In the genomic region with DNA sequence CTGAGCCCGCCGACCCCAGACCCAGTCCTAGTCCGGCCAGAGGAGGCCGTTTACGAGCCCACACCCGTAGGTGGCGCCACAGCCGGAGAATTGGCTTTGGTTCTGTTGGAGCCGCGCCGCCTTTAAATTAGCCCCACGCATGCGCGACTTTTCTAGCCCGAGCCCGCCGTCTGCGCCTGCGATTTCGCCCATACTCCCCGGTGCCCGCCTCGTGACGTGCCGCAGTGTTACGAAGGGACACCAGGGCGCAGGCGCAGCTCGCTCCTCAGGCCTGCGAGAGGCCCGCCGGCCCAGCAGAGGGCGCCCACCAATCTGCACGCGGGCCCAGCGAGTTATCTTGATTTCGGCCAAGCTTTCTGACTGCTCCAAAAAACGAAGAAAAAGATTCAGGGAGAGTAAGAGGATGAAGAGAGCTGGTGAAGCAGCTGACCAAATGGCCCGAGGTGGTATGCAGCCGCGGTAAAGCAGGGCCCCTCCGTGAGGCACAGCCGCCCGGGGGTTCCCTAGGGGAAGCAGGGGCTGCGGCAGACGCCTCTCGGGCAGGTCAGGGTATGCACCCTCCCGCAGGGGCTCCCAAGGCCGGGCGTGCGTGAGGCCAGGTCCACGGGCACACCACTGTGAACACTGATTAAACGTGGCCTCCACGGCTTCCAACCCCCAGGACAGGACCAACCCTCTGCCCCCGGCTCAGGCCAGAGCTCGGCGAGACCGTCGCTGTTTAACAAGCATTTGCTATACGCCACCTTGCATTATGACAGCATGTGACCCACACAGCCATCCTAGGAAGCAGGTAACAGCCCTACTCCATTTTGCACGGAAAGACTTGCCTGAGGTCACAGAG, we compare ENCODE assay signal across 8 cellular contexts. TPM values are rescaled to one million over a fixed set of nuclear protein-coding genes. Genes with fewer than 3 reads are reported as not detected.
DNase-seq lines count a peak whose midpoint lies in the region; ATAC-seq, FAIRE-seq and TF ChIP-seq lines count a peak whose summit lies in the region.

No MANE protein-coding gene starts in this region.

- H3K4me1 Mint-ChIP-seq in HFFc6 (ENCODE audit: low read depth) = peaks cover 33% of the 10 kb centered on the region
- H3K4me1 Mint-ChIP-seq in activated naive CD8-positive, alpha-beta T cell treated with anti-CD3 and anti-CD28 coated beads for 36 hours = peaks cover 28% of the 10 kb centered on the region

- peak overlapping the region; percentile 96 for H3K27ac Mint-ChIP-seq in HFFc6
- peak overlapping the region; percentile 97 for H3K27ac Mint-ChIP-seq in activated naive CD8-positive, alpha-beta T cell treated with anti-CD3 and anti-CD28 coated beads for 36 hours

- H3K27me3 ChIP-seq in pancreas = no peaks in the 10 kb centered on the region
- H3K27me3 ChIP-seq in tibial nerve = no peaks in the 10 kb centered on the region

- H3K4me3 ChIP-seq in GM08714 (ENCODE audit: low read length) (peak overlapping the region; percentile 84), NB4 (ENCODE audit: low read depth, low read length) (peak overlapping the region; percentile 77), pancreas (peak overlapping the region; percentile 48 to 81 (median 59)), tibial nerve (peak overlapping the region; percentile 71 to 93 (median 86))

- H3K36me3 ChIP-seq in pancreas (peaks cover 4 to 31% (median 18%) of the 10 kb centered on the region in 3 donors), tibial nerve (peaks cover 0 to 39% (median 7%) of the 10 kb centered on the region in 3 donors)

- intact Hi-C loops in Right ventricle myocardium superior (cut with DNase I) (no loop called here), pancreas (cut with DNase I) (loop anchor here in 1 of 3 donors (10.0 kb wide), 1 partner anchor 177 kb away; no protein-coding TSS in a partner anchor)

- peak overlapping the region; percentile 92 for H3K4me3 Mint-ChIP-seq in HFFc6
- H3K4me3 Mint-ChIP-seq in activated naive CD8-positive, alpha-beta T cell treated with anti-CD3 and anti-CD28 coated beads for 36 hours = peak overlapping the region; percentile 99

- H3K27me3 Mint-ChIP-seq in HFFc6 (ENCODE audit: insufficient read depth) = peaks cover 8% of the 10 kb centered on the region
- H3K27me3 Mint-ChIP-seq in activated naive CD8-positive, alpha-beta T cell treated with anti-CD3 and anti-CD28 coated beads for 36 hours = no peaks in the 10 kb centered on the region

- H3K36me3 Mint-ChIP-seq in HFFc6 (ENCODE audit: low read depth) = peaks cover 44% of the 10 kb centered on the region
- peaks cover 33% of the 10 kb centered on the region for H3K36me3 Mint-ChIP-seq in activated naive CD8-positive, alpha-beta T cell treated with anti-CD3 and anti-CD28 coated beads for 36 hours

- H3K9me3 Mint-ChIP-seq in HFFc6 = no peaks in the 10 kb centered on the region
- H3K9me3 Mint-ChIP-seq in activated naive CD8-positive, alpha-beta T cell treated with anti-CD3 and anti-CD28 coated beads for 36 hours = no peaks in the 10 kb centered on the region

- TF ChIP-seq POLR2A in NB4 (IDR thresholded peaks at IDR 0.05; ENCODE audit: extremely low read depth, insufficient read length) = peak; percentile 21
- peak in 1 of 2 donors; percentile 45 for TF ChIP-seq POLR2A in tibial nerve (IDR thresholded peaks at IDR 0.05)

- peak; percentile 82 to 89 for TF ChIP-seq EP300 in tibial nerve (IDR thresholded peaks at IDR 0.05)

- FAIRE-seq in pancreas (lab: Jason Lieb, UNC) = peak; percentile 43

- TF ChIP-seq CTCF in HFFc6 (IDR thresholded peaks at IDR 0.05) (peak; percentile 93), NB4 (IDR thresholded peaks at IDR 0.05; ENCODE audit: low read depth, low read length) (peak; percentile 52), pancreas (IDR thresholded peaks at IDR 0.05) (peak; percentile 85 to 98 (median 89)), tibial nerve (IDR thresholded peaks at IDR 0.05) (peak; percentile 92 to 98 (median 97))

- ATAC-seq in SK-N-SH treated with all-trans-retinoic acid at 6 μM for 48 hours (peak; percentile 93), Right ventricle myocardium superior (ENCODE audit: poor library complexity) (peak; percentile 98), pancreas (peak; percentile 96 to 99 (median 97))

- H3K4me1 ChIP-seq in pancreas = peaks cover 0 to 10% (median 7%) of the 10 kb centered on the region in 3 donors
- peaks cover 0 to 40% (median 14%) of the 10 kb centered on the region in 4 donors for H3K4me1 ChIP-seq in tibial nerve

- H3K9me3 ChIP-seq in pancreas (no peaks in the 10 kb centered on the region), tibial nerve (no peaks in the 10 kb centered on the region)

- peak; percentile 95 for DNase-seq in HFFc6
- DNase-seq in NB4 (ENCODE audit: low read depth) = peak; percentile 96
- DNase-seq in activated naive CD8-positive, alpha-beta T cell treated with anti-CD3 and anti-CD28 coated beads for 36 hours = peak; percentile 99
- DNase-seq in Right ventricle myocardium superior = peak; percentile 99
- peak; percentile 95 to 99 (median 96) for DNase-seq in pancreas
- DNase-seq in tibial nerve (ENCODE audit: low spot score in 2 of 2) = peak; percentile 96 to 97

- H3K27ac ChIP-seq in pancreas = peak overlapping the region in 3 of 4 donors; percentile 37 to 84 (median 67)
- H3K27ac ChIP-seq in tibial nerve = peak overlapping the region; percentile 77 to 94 (median 89)

- WGBS in pancreas, 2 donors = 7 to 12% methylated on average over 60 to 61 of the region's 61 CpGs
- 0% methylated on average over 39 to 61 of the region's 61 CpGs for WGBS in tibial nerve, 2 donors

TF ChIP-seq in SK-N-SH treated with all-trans-retinoic acid at 6 μM for 48 hours, 23 proteins besides CTCF, POLR2A, EP300 and RAD21:
- 0 out of 2 replicates have a peak, but pooled peaks have one; percentile 11 for TF ChIP-seq SNAI2 (CRISPR knock-in tag; IDR thresholded peaks at IDR 0.05)
- no peak for TF ChIP-seq ZC3H10 (CRISPR knock-in tag; IDR thresholded peaks at IDR 0.05)
TF ChIP-seq in SK-N-SH treated with all-trans-retinoic acid at 6 μM for 48 hours: peak in this region for 1.

RNA-seq across cellular contexts. Expression of gene RPN1, which starts 32.8 kb away (rescaled TPM):
- total RNA-seq in HFFc6 (2021; fragmentation: NEBNext Ultra II Directional; extraction: Animal tissue kit (Norgen Biotek cat#: 25700)) = 100 to 1,000 TPM; 277 to 332 (median 315) TPM
- total RNA-seq in activated naive CD8-positive, alpha-beta T cell treated with anti-CD3 and anti-CD28 coated beads for 36 hours = 100 to 1,000 TPM; 148 to 149 TPM
- total RNA-seq in Right ventricle myocardium superior (96.8 TPM), pancreas (100 to 1,000 TPM in 3 of 6 donors, 10 to 100 TPM in 3; 52.5 to 137 (median 99.4) TPM), tibial nerve (100 to 1,000 TPM; 173 to 255 (median 204) TPM)
- 10 to 100 TPM; 56.7 to 85.1 TPM for polyA plus RNA-seq in pancreas

Comparison
In these comparisons a context has a peak if more than half of its experiments do, and no peak if none do; other contexts are left out.
1. Peak in every context shown above with its lines: DNase-seq, ATAC-seq, H3K4me3 ChIP-seq and H3K27ac ChIP-seq.